In genomic region chr2:219912530-219912929, GRCh38 we compare ENCODE assay signal across 1 cellular context.
TF ChIP-seq lines count a peak whose summit lies in the region.

No MANE protein-coding gene starts in this region.

TF ChIP-seq in SK-N-SH treated with all-trans-retinoic acid at 6 μM for 48 hours, 23 proteins besides CTCF, POLR2A, EP300 and RAD21 (continued from another document):
- TF ChIP-seq, protein P1, sequence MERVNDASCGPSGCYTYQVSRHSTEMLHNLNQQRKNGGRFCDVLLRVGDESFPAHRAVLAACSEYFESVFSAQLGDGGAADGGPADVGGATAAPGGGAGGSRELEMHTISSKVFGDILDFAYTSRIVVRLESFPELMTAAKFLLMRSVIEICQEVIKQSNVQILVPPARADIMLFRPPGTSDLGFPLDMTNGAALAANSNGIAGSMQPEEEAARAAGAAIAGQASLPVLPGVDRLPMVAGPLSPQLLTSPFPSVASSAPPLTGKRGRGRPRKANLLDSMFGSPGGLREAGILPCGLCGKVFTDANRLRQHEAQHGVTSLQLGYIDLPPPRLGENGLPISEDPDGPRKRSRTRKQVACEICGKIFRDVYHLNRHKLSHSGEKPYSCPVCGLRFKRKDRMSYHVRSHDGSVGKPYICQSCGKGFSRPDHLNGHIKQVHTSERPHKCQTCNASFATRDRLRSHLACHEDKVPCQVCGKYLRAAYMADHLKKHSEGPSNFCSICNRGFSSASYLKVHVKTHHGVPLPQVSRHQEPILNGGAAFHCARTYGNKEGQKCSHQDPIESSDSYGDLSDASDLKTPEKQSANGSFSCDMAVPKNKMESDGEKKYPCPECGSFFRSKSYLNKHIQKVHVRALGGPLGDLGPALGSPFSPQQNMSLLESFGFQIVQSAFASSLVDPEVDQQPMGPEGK (CRISPR knock-in tag; IDR thresholded peaks at IDR 0.05; ENCODE audit: borderline replicate concordance) = no peak
- TF ChIP-seq CSDC2 (CRISPR knock-in tag; IDR thresholded peaks at IDR 0.05) (no peak), ISL1 (CRISPR knock-in tag; IDR thresholded peaks at IDR 0.05) (no peak), ZNF8 (CRISPR knock-in tag; IDR thresholded peaks at IDR 0.05) (no peak)
